ENCODE assay signal across 1 cellular context in the genomic region with DNA sequence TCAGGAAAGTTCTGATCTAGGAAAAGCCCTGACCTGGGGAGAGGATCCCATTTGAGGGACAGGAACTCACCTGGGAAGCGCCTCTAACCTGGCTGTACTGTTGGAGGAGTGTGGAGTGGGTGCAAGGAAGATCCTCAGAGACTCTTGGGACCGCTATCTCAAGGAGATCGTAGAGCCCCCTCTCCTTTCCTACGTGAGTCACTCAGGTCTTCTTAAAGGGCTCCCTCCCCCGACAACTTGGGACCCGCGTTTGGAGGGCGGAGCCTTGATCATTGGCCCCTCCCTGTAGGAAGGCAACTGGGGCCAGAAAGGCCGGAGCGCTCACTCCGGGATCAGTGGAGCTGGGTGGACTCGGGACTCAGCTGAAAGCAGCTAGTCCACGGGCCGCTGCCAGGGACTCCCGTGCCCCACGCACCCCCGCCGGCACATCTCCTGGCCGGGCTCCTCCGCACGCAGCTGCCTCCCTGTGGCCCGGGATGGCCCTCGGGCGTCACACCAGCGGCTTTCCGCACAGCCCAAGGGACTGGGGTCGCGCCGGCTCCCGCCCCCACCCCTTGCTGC.
TF ChIP-seq lines count a peak whose summit lies in the region.

No MANE protein-coding gene starts in this region.

TF ChIP-seq in liver, 16 proteins besides CTCF, POLR2A, EP300 and RAD21 (continued from another document):
- TF ChIP-seq, protein P1, sequence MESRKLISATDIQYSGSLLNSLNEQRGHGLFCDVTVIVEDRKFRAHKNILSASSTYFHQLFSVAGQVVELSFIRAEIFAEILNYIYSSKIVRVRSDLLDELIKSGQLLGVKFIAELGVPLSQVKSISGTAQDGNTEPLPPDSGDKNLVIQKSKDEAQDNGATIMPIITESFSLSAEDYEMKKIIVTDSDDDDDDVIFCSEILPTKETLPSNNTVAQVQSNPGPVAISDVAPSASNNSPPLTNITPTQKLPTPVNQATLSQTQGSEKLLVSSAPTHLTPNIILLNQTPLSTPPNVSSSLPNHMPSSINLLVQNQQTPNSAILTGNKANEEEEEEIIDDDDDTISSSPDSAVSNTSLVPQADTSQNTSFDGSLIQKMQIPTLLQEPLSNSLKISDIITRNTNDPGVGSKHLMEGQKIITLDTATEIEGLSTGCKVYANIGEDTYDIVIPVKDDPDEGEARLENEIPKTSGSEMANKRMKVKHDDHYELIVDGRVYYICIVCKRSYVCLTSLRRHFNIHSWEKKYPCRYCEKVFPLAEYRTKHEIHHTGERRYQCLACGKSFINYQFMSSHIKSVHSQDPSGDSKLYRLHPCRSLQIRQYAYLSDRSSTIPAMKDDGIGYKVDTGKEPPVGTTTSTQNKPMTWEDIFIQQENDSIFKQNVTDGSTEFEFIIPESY (IDR thresholded peaks at IDR 0.05), result no peak
- TF ChIP-seq, protein P2, sequence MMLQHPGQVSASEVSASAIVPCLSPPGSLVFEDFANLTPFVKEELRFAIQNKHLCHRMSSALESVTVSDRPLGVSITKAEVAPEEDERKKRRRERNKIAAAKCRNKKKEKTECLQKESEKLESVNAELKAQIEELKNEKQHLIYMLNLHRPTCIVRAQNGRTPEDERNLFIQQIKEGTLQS (IDR thresholded peaks at IDR 0.05), result no peak
- TF ChIP-seq YY1 (IDR thresholded peaks at IDR 0.05) (no peak), TAF1 (conservative IDR thresholded peaks at IDR 0.05) (no peak), NR2F2 (IDR thresholded peaks at IDR 0.05) (no peak), GABPA (IDR thresholded peaks at IDR 0.05 in 1 of 2, conservative IDR thresholded peaks at IDR 0.05 in 1 of 2) (no peak), FOXA1 (IDR thresholded peaks at IDR 0.05) (no peak), HNF4G (IDR thresholded peaks at IDR 0.05) (no peak), SP1 (IDR thresholded peaks at IDR 0.05) (no peak), JUND (IDR thresholded peaks at IDR 0.05) (no peak)
- TF ChIP-seq, protein P3, sequence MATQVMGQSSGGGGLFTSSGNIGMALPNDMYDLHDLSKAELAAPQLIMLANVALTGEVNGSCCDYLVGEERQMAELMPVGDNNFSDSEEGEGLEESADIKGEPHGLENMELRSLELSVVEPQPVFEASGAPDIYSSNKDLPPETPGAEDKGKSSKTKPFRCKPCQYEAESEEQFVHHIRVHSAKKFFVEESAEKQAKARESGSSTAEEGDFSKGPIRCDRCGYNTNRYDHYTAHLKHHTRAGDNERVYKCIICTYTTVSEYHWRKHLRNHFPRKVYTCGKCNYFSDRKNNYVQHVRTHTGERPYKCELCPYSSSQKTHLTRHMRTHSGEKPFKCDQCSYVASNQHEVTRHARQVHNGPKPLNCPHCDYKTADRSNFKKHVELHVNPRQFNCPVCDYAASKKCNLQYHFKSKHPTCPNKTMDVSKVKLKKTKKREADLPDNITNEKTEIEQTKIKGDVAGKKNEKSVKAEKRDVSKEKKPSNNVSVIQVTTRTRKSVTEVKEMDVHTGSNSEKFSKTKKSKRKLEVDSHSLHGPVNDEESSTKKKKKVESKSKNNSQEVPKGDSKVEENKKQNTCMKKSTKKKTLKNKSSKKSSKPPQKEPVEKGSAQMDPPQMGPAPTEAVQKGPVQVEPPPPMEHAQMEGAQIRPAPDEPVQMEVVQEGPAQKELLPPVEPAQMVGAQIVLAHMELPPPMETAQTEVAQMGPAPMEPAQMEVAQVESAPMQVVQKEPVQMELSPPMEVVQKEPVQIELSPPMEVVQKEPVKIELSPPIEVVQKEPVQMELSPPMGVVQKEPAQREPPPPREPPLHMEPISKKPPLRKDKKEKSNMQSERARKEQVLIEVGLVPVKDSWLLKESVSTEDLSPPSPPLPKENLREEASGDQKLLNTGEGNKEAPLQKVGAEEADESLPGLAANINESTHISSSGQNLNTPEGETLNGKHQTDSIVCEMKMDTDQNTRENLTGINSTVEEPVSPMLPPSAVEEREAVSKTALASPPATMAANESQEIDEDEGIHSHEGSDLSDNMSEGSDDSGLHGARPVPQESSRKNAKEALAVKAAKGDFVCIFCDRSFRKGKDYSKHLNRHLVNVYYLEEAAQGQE (IDR thresholded peaks at IDR 0.05), result no peak
- TF ChIP-seq, protein P4, sequence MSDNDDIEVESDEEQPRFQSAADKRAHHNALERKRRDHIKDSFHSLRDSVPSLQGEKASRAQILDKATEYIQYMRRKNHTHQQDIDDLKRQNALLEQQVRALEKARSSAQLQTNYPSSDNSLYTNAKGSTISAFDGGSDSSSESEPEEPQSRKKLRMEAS (IDR thresholded peaks at IDR 0.05), result no peak
